Comparison of ENCODE assay signal across 24 cellular contexts in the genomic region with DNA sequence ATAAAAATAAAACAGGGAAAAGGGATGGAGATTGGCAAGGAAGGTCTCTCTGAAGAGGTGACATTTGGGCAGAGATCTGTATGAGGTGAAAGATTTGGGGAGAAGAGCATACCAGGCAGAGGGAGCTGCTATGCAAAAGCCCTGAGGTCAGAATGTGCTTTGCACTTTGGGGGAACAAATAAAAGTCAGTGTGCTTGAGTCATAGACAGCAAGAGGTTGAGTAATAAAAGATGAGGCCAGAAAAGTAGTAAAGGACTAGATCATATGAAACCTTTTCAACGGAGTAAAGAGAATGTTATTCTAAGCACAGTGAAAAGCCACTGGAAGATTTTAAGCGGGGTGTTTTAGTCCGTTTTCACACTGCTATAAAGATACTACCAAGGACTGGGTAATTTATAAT.
"Had no signal": no experiment of that assay in that cellular context is flagged by ENCODE, and none has a peak within 500 bp of the region (broad histone marks: within the 10 kb centered on the region; RNA-seq: fewer than 3 reads in every experiment).

No MANE protein-coding gene starts in this region.

- H3K4me3 ChIP-seq: colonic mucosa, gastroesophageal sphincter, left ventricle myocardium inferior, lower lobe of right lung, neural progenitor cell, ovary, right atrium auricular region, sigmoid colon, tibial artery, upper lobe of left lung, uterus had no signal

- H3K9ac ChIP-seq: neural progenitor cell had no signal

- H3K27ac Mint-ChIP-seq: endodermal cell; natural killer cell treated with Interleukin-12 subunit alpha and Interleukin-12 subunit beta and Interleukin-15 and Interleukin-18, amount 100 ng/mL, for 72 hours; neural progenitor cell; stimulated activated effector memory CD8-positive, alpha-beta T cell treated with anti-CD3 and anti-CD28 coated beads, Interleukin-12 subunit alpha, Interleukin-12 subunit beta, amount 100 ng/mL, for 72 hours had no signal

- H3K36me3 ChIP-seq: colonic mucosa, gastroesophageal sphincter, left ventricle myocardium inferior, lower lobe of right lung, neural progenitor cell, ovary, right atrium auricular region, sigmoid colon, tibial artery, upper lobe of left lung, uterus had no signal

- H3K4me3 Mint-ChIP-seq: endodermal cell; natural killer cell treated with Interleukin-12 subunit alpha and Interleukin-12 subunit beta and Interleukin-15 and Interleukin-18, amount 100 ng/mL, for 72 hours; neural progenitor cell; stimulated activated effector memory CD8-positive, alpha-beta T cell treated with anti-CD3 and anti-CD28 coated beads, Interleukin-12 subunit alpha, Interleukin-12 subunit beta, amount 100 ng/mL, for 72 hours had no signal

- H3K4me1 ChIP-seq: colonic mucosa, gastroesophageal sphincter, left ventricle myocardium inferior, lower lobe of right lung, neural progenitor cell, right atrium auricular region, sigmoid colon, tibial artery, upper lobe of left lung, uterus had no signal

- H2AFZ ChIP-seq: neural progenitor cell had no signal

- H3K27ac ChIP-seq: colonic mucosa, gastroesophageal sphincter, left ventricle myocardium inferior, lower lobe of right lung, neural progenitor cell, ovary, right atrium auricular region, sigmoid colon, tibial artery, upper lobe of left lung, uterus had no signal

- DNase-seq: colonic mucosa; dermis blood vessel endothelial cell; endodermal cell; glutamatergic neuron; left ventricle myocardium inferior; lower lobe of right lung; mesenchymal stem cell; midbrain; nucleus accumbens; ovary; sigmoid colon; small intestine; stimulated activated CD4-positive, alpha-beta T cell treated with anti-CD3 and anti-CD28 coated beads, Interleukin-12 subunit alpha, Interleukin-12 subunit beta, amount 100 ng/mL, for 4 hours; stimulated activated CD4-positive, alpha-beta T cell treated with anti-CD3 and anti-CD28 coated beads, Interleukin-2, amount 100 ng/mL, for 48 hours; stimulated activated CD8-positive, alpha-beta memory T cell treated with anti-CD3 and anti-CD28 coated beads, Interleukin-4, amount 100 ng/mL, for 48 hours; stimulated activated naive CD8-positive, alpha-beta T cell treated with anti-CD3 and anti-CD28 coated beads, Interleukin-15, Interleukin-2, amounts not matched to agents 100 U/mL and 50 U/mL, for 24 hours; tibial artery; upper lobe of left lung; uterus had no signal

- H3K36me3 Mint-ChIP-seq: natural killer cell treated with Interleukin-12 subunit alpha and Interleukin-12 subunit beta and Interleukin-15 and Interleukin-18, amount 100 ng/mL, for 72 hours; neural progenitor cell; stimulated activated effector memory CD8-positive, alpha-beta T cell treated with anti-CD3 and anti-CD28 coated beads, Interleukin-12 subunit alpha, Interleukin-12 subunit beta, amount 100 ng/mL, for 72 hours had no signal

- H3K27me3 ChIP-seq: colonic mucosa, gastroesophageal sphincter, neural progenitor cell, ovary, right atrium auricular region, sigmoid colon, tibial artery, upper lobe of left lung had no signal

- H3K9me3 ChIP-seq: colonic mucosa, gastroesophageal sphincter, left ventricle myocardium inferior, lower lobe of right lung, ovary, right atrium auricular region, sigmoid colon, tibial artery, upper lobe of left lung, uterus had no signal

- H3K4me2 ChIP-seq: neural progenitor cell had no signal

- H3K4me1 Mint-ChIP-seq: stimulated activated effector memory CD8-positive, alpha-beta T cell treated with anti-CD3 and anti-CD28 coated beads, Interleukin-12 subunit alpha, Interleukin-12 subunit beta, amount 100 ng/mL, for 72 hours had no signal
